8 cellular contexts compared by ENCODE assay signal in the genomic region with DNA sequence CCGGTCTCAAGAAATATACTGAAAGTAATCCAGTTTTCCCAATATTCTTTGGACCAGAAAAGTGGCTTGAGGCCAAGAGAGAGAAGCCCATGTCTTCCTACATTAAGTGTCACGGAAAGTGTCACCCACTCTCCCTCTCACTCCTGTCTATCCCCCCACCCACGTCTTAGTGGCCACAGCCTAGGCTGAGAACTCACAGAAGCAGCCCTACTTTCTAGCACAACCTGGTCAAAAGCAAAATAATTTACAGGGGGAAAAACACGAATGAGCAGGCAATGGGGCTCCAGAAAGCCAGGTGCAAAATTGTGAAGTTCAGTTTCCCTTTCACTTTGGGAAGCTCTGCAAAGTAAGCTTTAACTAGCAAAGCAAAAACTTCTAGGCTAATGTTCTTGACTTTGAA.
A peak's percentile ranks its signal among the peaks of the same experiment; 100 is the strongest.
DNase-seq lines count a peak whose midpoint lies in the region; ATAC-seq and TF ChIP-seq lines count a peak whose summit lies in the region.

No MANE protein-coding gene starts in this region.

- no peaks in the 10 kb centered on the region for H3K27me3 ChIP-seq in mammary epithelial cell (ENCODE audit: insufficient read depth, low read length)
- no peaks in the 10 kb centered on the region for H3K27me3 ChIP-seq in upper lobe of right lung

- CTCF ChIA-PET in mammary epithelial cell (lab: Charles Lee; ENCODE audit: low non-redundant PET) = interaction anchor here (0.6 to 0.8 kb wide), 2 partner anchors 120 to 124 kb away, joined by 5 to 7 read pairs; no protein-coding TSS in a partner anchor

- H3K4me3 ChIP-seq in mammary epithelial cell (replicated peaks in 1 of 3; ENCODE audit: insufficient read depth in 1 of 3, low read depth in 2 of 3, low read length in 3 of 3) (no peak overlapping the region), upper lobe of right lung (peak overlapping the region; percentile 19)

- BruUV-seq in mammary epithelial cell (replicated peaks; lab: Mats Ljungman, UMichigan) = no TSS peak

- peak; percentile 24 for DNase-seq in stimulated activated CD4-positive, alpha-beta T cell treated with anti-CD3 and anti-CD28 coated beads, Interleukin-4, amount 100 ng/mL, for 24 hours
- no peak for DNase-seq in stimulated activated CD4-positive, alpha-beta T cell treated with anti-CD3 and anti-CD28 coated beads, Interleukin-12 subunit alpha, Interleukin-12 subunit beta, amount 100 ng/mL, for 4 hours
- no peak for DNase-seq in mammary epithelial cell
- no peak for DNase-seq in upper lobe of right lung
- no peak for DNase-seq in anterior cingulate cortex (lab: John Stamatoyannopoulos, UW)
- DNase-seq in NCI-H187 (lab: John Stamatoyannopoulos, UW) = no peak
- DNase-seq in posterior vena cava (ENCODE audit: low spot score) = no peak

- H3K9ac ChIP-seq in mammary epithelial cell (ENCODE audit: insufficient read depth, low read length) = no peak overlapping the region

- TF ChIP-seq CTCF in mammary epithelial cell (conservative IDR thresholded peaks at IDR 0.05 in 1 of 2, IDR thresholded peaks at IDR 0.05 in 1 of 2; ENCODE audit: extremely low read depth in 1 of 2, insufficient read depth in 1 of 2, low read depth in 1 of 2, low read length in 2 of 2) (no peak), upper lobe of right lung (IDR thresholded peaks at IDR 0.05) (no peak)

- H3K36me3 ChIP-seq in mammary epithelial cell (ENCODE audit: insufficient read depth, low read length) (no peaks in the 10 kb centered on the region), upper lobe of right lung (no peaks in the 10 kb centered on the region)

- H3K27ac ChIP-seq in mammary epithelial cell (ENCODE audit: insufficient read depth, low read depth, low read length) (no peak overlapping the region), upper lobe of right lung (peak overlapping the region; percentile 17)

- in situ Hi-C loops in mammary epithelial cell (cut with MboI; ENCODE audit: low sequenced_read_pairs in 2 of 2) = loop anchor here in 1 of 2 donors (10.0 kb wide), 1 partner anchor 208 kb away; no protein-coding TSS in a partner anchor

- no peaks in the 10 kb centered on the region for H3K79me2 ChIP-seq in mammary epithelial cell (ENCODE audit: insufficient read depth, low read length)

- peak overlapping the region; percentile 15 for H3K4me2 ChIP-seq in mammary epithelial cell (ENCODE audit: insufficient read depth, low read depth, low read length)

- ATAC-seq in HG03159 (IDR thresholded peaks at IDR 0.05; ENCODE audit: unreplicated experiment) (peak; percentile 49), upper lobe of right lung (no peak)

- H3K9me3 ChIP-seq in mammary epithelial cell (replicated peaks; ENCODE audit: insufficient read depth, low read length) = no peaks in the 10 kb centered on the region
- H3K9me3 ChIP-seq in upper lobe of right lung = no peaks in the 10 kb centered on the region

- no peaks in the 10 kb centered on the region for H4K20me1 ChIP-seq in mammary epithelial cell (ENCODE audit: insufficient read depth, low read length)

- intact Hi-C loops in mammary epithelial cell (cut with micrococcal nuclease) = no loop called here
- intact Hi-C loops in upper lobe of right lung (cut with DNase I) = loop anchor here (5.0 kb wide), 1 partner anchor 120 kb away; no protein-coding TSS in a partner anchor
- intact Hi-C loops in posterior vena cava (cut with DNase I) = loop anchor here in 1 of 2 donors (10.0 kb wide), 1 partner anchor 128 kb away; no protein-coding TSS in a partner anchor

- WGBS in mammary epithelial cell (ENCODE audit: low coverage, missing lambda C conversion rate) = 50% methylated on average over 4 of the region's 4 CpGs

- dilution Hi-C loops in mammary epithelial cell (cut with HindIII; ENCODE audit: low sequenced_read_pairs) = no loop called here

- H2AFZ ChIP-seq in mammary epithelial cell (ENCODE audit: low read depth, low read length) = no peak overlapping the region

- no peaks in the 10 kb centered on the region for H3K4me1 ChIP-seq in mammary epithelial cell (ENCODE audit: insufficient read depth, low read length)
- H3K4me1 ChIP-seq in upper lobe of right lung = peaks cover 23% of the 10 kb centered on the region
